1 cellular context compared by ENCODE assay signal in the genomic region with DNA sequence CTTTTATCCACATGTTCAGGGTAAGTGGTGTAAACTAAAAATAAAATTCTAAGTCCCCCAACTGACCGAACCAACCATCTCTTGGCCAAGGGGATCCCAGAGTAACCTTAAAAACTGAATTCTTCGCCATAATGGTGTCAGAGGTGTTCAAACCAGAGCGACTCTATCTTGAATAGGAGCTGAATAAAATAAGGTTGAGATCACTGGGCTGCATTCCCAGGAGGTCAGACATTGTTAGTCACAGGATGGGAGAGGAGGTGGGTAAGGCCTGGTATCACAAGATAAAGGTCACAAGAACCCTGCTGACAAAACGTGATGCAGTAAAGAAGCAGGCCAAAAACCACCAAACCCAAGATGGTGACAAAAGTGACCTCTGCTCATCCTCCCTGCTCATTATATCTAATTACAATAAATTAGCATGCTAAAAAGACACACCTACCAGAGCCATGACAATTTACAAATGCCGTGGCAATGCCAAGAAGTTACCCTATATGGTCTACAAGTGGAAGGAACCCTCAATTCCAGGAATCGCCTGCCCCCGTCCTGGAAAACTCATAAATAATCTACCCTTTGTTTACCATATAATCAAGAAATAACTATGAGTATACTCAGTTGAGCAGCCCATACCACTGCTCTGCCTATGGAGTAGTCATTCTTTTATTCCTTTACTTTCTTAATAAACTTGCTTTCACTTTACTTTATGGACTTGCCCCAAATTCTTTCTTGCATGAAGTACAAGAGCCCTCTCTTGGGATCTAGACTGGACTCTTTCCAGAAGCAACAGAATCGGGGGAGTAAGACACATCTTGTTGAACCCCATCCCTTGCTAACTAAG.
TF ChIP-seq lines count a peak whose summit lies in the region.

No MANE protein-coding gene starts in this region.

TF ChIP-seq in K562, 482 proteins besides CTCF, POLR2A, EP300 and RAD21 (continued from another document and continues in another):
- TF ChIP-seq, protein P1, sequence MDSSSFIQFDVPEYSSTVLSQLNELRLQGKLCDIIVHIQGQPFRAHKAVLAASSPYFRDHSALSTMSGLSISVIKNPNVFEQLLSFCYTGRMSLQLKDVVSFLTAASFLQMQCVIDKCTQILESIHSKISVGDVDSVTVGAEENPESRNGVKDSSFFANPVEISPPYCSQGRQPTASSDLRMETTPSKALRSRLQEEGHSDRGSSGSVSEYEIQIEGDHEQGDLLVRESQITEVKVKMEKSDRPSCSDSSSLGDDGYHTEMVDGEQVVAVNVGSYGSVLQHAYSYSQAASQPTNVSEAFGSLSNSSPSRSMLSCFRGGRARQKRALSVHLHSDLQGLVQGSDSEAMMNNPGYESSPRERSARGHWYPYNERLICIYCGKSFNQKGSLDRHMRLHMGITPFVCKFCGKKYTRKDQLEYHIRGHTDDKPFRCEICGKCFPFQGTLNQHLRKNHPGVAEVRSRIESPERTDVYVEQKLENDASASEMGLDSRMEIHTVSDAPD (CRISPR knock-in tag; IDR thresholded peaks at IDR 0.05), result no peak
- TF ChIP-seq ZNF224 (CRISPR knock-in tag; IDR thresholded peaks at IDR 0.05), result no peak
- TF ChIP-seq DACH1 (IDR thresholded peaks at IDR 0.05; ENCODE audit: partially characterized antibody), result no peak
- no peak for TF ChIP-seq USF1 (CRISPR knock-in tag; IDR thresholded peaks at IDR 0.05)
- TF ChIP-seq STAT5A (IDR thresholded peaks at IDR 0.05; ENCODE audit: borderline replicate concordance, low read length), result peak; percentile 78; the same call in 1 of the 2 replicates
- TF ChIP-seq, protein P2, sequence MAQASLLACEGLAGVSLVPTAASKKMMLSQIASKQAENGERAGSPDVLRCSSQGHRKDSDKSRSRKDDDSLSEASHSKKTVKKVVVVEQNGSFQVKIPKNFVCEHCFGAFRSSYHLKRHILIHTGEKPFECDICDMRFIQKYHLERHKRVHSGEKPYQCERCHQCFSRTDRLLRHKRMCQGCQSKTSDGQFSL (CRISPR knock-in tag; IDR thresholded peaks at IDR 0.05), result no peak
- TF ChIP-seq, protein P2 (tag; IDR thresholded peaks at IDR 0.05), result peak in 1 of 2 experiments; percentile 83; a peak in 2 of 4 replicates
- TF ChIP-seq CREB1 (IDR thresholded peaks at IDR 0.05), result peak; percentile 76; the same call in 1 of the 2 replicates
- no peak for TF ChIP-seq CREB1 (CRISPR knock-in tag; IDR thresholded peaks at IDR 0.05)
- 0 out of 2 replicates have a peak, but pooled peaks have one; percentile 19 for TF ChIP-seq SP1 (CRISPR knock-in tag; IDR thresholded peaks at IDR 0.05)
- TF ChIP-seq RNF2 (IDR thresholded peaks at IDR 0.05), result peak; percentile 83; the same call in 1 of the 2 replicates
- no peak for TF ChIP-seq ZBTB7A (IDR thresholded peaks at IDR 0.05; ENCODE audit: borderline replicate concordance, control insufficient read depth, low read depth, low read length)
- no peak for TF ChIP-seq ZNF274 (IDR thresholded peaks at IDR 0.05; ENCODE audit: borderline replicate concordance, low read depth, low read length)
- TF ChIP-seq CXXC5 (CRISPR knock-in tag; IDR thresholded peaks at IDR 0.05), result peak; percentile 62
- TF ChIP-seq POLR3A (IDR thresholded peaks at IDR 0.05; ENCODE audit: borderline replicate concordance, extremely low read depth, insufficient read depth, insufficient read length), result no peak
- TF ChIP-seq VEZF1 (CRISPR knock-in tag; IDR thresholded peaks at IDR 0.05), result peak; percentile 50; the same call in 1 of the 2 replicates
- no peak for TF ChIP-seq ZBED1 (IDR thresholded peaks at IDR 0.05)
- no peak for TF ChIP-seq CAMTA2 (CRISPR knock-in tag; conservative IDR thresholded peaks at IDR 0.05)
- no peak for TF ChIP-seq RNF219 (CRISPR knock-in tag; IDR thresholded peaks at IDR 0.05)
- TF ChIP-seq ELK3 (CRISPR knock-in tag; IDR thresholded peaks at IDR 0.05), result peak; percentile 74; the same call in 1 of the 2 replicates
- peak; percentile 62; the same call in 1 of the 2 replicates for TF ChIP-seq ETV5 (CRISPR knock-in tag; IDR thresholded peaks at IDR 0.05; ENCODE audit: low read depth)
- no peak for TF ChIP-seq JUNB (CRISPR knock-in tag; conservative IDR thresholded peaks at IDR 0.05)
- TF ChIP-seq ZNF23 (CRISPR knock-in tag; IDR thresholded peaks at IDR 0.05), result peak; percentile 59; the same call in 1 of the 2 replicates
- peak; percentile 97 for TF ChIP-seq ZNF584 (CRISPR knock-in tag; IDR thresholded peaks at IDR 0.05; ENCODE audit: low read depth)
- TF ChIP-seq NRF1 (conservative IDR thresholded peaks at IDR 0.05 in 1 of 2, IDR thresholded peaks at IDR 0.05 in 1 of 2), result peak; percentile 74 to 76
- TF ChIP-seq, protein P3, sequence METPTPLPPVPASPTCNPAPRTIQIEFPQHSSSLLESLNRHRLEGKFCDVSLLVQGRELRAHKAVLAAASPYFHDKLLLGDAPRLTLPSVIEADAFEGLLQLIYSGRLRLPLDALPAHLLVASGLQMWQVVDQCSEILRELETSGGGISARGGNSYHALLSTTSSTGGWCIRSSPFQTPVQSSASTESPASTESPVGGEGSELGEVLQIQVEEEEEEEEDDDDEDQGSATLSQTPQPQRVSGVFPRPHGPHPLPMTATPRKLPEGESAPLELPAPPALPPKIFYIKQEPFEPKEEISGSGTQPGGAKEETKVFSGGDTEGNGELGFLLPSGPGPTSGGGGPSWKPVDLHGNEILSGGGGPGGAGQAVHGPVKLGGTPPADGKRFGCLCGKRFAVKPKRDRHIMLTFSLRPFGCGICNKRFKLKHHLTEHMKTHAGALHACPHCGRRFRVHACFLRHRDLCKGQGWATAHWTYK (CRISPR knock-in tag; IDR thresholded peaks at IDR 0.05), result peak; percentile 94
- TF ChIP-seq KAT8 (IDR thresholded peaks at IDR 0.05; ENCODE audit: low read depth), result 0 out of 2 replicates have a peak, but pooled peaks have one; percentile 19
- TF ChIP-seq, protein P4, sequence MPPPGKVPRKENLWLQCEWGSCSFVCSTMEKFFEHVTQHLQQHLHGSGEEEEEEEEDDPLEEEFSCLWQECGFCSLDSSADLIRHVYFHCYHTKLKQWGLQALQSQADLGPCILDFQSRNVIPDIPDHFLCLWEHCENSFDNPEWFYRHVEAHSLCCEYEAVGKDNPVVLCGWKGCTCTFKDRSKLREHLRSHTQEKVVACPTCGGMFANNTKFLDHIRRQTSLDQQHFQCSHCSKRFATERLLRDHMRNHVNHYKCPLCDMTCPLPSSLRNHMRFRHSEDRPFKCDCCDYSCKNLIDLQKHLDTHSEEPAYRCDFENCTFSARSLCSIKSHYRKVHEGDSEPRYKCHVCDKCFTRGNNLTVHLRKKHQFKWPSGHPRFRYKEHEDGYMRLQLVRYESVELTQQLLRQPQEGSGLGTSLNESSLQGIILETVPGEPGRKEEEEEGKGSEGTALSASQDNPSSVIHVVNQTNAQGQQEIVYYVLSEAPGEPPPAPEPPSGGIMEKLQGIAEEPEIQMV (tag; conservative IDR thresholded peaks at IDR 0.05; ENCODE audit: low read depth), result peak; percentile 62
- TF ChIP-seq RBM39 (optimal IDR thresholded peaks at IDR 0.05; ENCODE audit: low read depth, low read length), result no peak
- TF ChIP-seq NEUROD1 (IDR thresholded peaks at IDR 0.05; ENCODE audit: borderline replicate concordance, low read depth, low read length, partially characterized antibody), result peak; percentile 43
- peak; percentile 88 for TF ChIP-seq SMAD4 (CRISPR knock-in tag; conservative IDR thresholded peaks at IDR 0.05)
- TF ChIP-seq FOXK2 (conservative IDR thresholded peaks at IDR 0.05 in 1 of 2, IDR thresholded peaks at IDR 0.05 in 1 of 2; ENCODE audit: low read depth in 2 of 2), result 0 out of 4 replicates have a peak, but pooled peaks of 1 of the 2 experiments have one; percentile 27
- peak; percentile 64 for TF ChIP-seq NFIC (IDR thresholded peaks at IDR 0.05)
- peak; percentile 68; the same call in 1 of the 2 replicates for TF ChIP-seq ZSCAN32 (CRISPR knock-in tag; IDR thresholded peaks at IDR 0.05)
- TF ChIP-seq, protein P5, sequence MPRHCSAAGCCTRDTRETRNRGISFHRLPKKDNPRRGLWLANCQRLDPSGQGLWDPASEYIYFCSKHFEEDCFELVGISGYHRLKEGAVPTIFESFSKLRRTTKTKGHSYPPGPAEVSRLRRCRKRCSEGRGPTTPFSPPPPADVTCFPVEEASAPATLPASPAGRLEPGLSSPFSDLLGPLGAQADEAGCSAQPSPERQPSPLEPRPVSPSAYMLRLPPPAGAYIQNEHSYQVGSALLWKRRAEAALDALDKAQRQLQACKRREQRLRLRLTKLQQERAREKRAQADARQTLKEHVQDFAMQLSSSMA (CRISPR knock-in tag; IDR thresholded peaks at IDR 0.05), result no peak
- TF ChIP-seq TCF3 (CRISPR knock-in tag; IDR thresholded peaks at IDR 0.05), result peak; percentile 91
- no peak for TF ChIP-seq CEBPG (CRISPR knock-in tag; IDR thresholded peaks at IDR 0.05)
- 0 out of 4 replicates have a peak, but pooled peaks of 1 of the 2 experiments have one; percentile 36 for TF ChIP-seq CEBPG (tag; conservative IDR thresholded peaks at IDR 0.05 in 1 of 2, IDR thresholded peaks at IDR 0.05 in 1 of 2)
- TF ChIP-seq GTF2E2 (tag; IDR thresholded peaks at IDR 0.05), result peak; percentile 93
- no peak; the same call in 1 of the 2 replicates for TF ChIP-seq GABPA (tag; conservative IDR thresholded peaks at IDR 0.05; ENCODE audit: low read depth)
